In the genomic region with DNA sequence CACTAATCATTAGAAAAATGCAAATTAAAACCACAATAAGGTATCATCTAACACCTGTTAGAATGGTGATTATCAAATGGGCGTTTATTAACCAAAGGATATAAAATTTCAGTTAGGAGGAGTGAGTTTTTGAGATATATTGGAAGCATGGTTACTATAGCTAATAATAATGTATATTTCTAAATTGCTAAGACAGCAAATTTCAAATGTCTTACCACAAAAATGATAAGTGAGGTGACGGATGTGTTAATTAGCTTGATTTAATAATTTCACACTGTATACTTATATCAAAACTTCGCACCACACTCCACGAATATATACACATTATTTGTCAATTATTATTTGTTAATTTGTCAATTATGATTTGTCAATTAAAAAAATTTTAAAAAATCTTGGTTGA, we compare ENCODE assay signal across 25 cellular contexts.
DNase-seq lines count a peak whose midpoint lies in the region; ATAC-seq, FAIRE-seq and TF ChIP-seq lines count a peak whose summit lies in the region.
"Had no signal": no experiment of that assay in that cellular context is flagged by ENCODE, and none has a peak within 500 bp of the region (broad histone marks: within the 10 kb centered on the region; RNA-seq: fewer than 3 reads in every experiment).

No MANE protein-coding gene starts in this region.

- H3K4me3 ChIP-seq in HepG2 (replicated peaks in 1 of 3; ENCODE audit: insufficient read depth in 1 of 3, low read depth in 2 of 3, low read length in 3 of 3) (no peak overlapping the region), right lobe of liver (no peak overlapping the region), K562 (no peak overlapping the region)
- H3K4me3 ChIP-seq: BLaER1, GM12878 had no signal

- H3K27ac ChIP-seq in HepG2 (ENCODE audit: extremely low read length, insufficient read depth, low read length) = no peak overlapping the region
- H3K27ac ChIP-seq in right lobe of liver = no peak overlapping the region
- no peak overlapping the region for H3K27ac ChIP-seq in K562 (ENCODE audit: extremely low read depth, low read depth, low read length)
- H3K27ac ChIP-seq: 22Rv1, BLaER1 had no signal

- DNase-seq in HepG2 (ENCODE audit: low spot score) (no peak), right lobe of liver (no peak), K562 (ENCODE audit: extremely low read depth in 1 of 4, low spot score in 3 of 4) (no peak), Ammon's horn (ENCODE audit: low spot score) (no peak), GDM1 (lab: John Stamatoyannopoulos, UW) (no peak)
- no peak for DNase-seq in activated CD4-positive, alpha-beta T cell treated with anti-CD3 and anti-CD28 coated beads for 4 hours
- DNase-seq: AML-193; BE2C; C1 segment of cervical spinal cord; CD4-positive, alpha-beta memory T cell; CD4-positive, CD25-positive, alpha-beta regulatory T cell; CD8-positive, alpha-beta memory T cell; COR-L47; DMS 273 treated with DMSO at 0.1 percent for 48 hours; DMS153; DMS53; DMS79; DND-41; EL had no signal

- FAIRE-seq in HepG2 (lab: Jason Lieb, UNC) (no peak), G401.6 (lab: Jason Lieb, UNC) (peak; percentile 80), K562 (lab: Jason Lieb, UNC) (no peak)
- FAIRE-seq: GM12878, GM12892, GM18507 had no signal

- H3K4me1 ChIP-seq in HepG2 (ENCODE audit: insufficient read depth, low read length) = no peaks in the 10 kb centered on the region
- no peaks in the 10 kb centered on the region for H3K4me1 ChIP-seq in right lobe of liver
- no peaks in the 10 kb centered on the region for H3K4me1 ChIP-seq in K562 (replicated peaks in 1 of 2; ENCODE audit: control insufficient read depth in 2 of 2, insufficient read depth in 2 of 2, low read length in 2 of 2)
- H3K4me1 ChIP-seq: BE2C, BLaER1 had no signal

- BruUV-seq in HepG2 (replicated peaks; lab: Mats Ljungman, UMichigan) (no TSS peak), K562 (replicated peaks; lab: Mats Ljungman, UMichigan) (no TSS peak)

- H3K27me3 ChIP-seq in HepG2 (ENCODE audit: control insufficient read depth in 1 of 2, insufficient read depth in 2 of 2, low read length in 2 of 2) (no peaks in the 10 kb centered on the region), right lobe of liver (no peaks in the 10 kb centered on the region), K562 (ENCODE audit: control insufficient read depth in 2 of 2, insufficient read depth in 2 of 2, low read length in 2 of 2) (no peaks in the 10 kb centered on the region)
- H3K27me3 ChIP-seq: BE2C, BLaER1 had no signal

- H3K79me2 ChIP-seq in HepG2 (ENCODE audit: insufficient read depth, low read length) (no peaks in the 10 kb centered on the region), K562 (ENCODE audit: control insufficient read depth, insufficient read depth, low read length) (no peaks in the 10 kb centered on the region)

- intact Hi-C loops in HepG2 (cut with micrococcal nuclease; ENCODE audit: unreplicated experiment) = no loop called here
- intact Hi-C loops in right lobe of liver (cut with DNase I) = no loop called here
- intact Hi-C loops in K562 (cut with micrococcal nuclease) = no loop called here

- no peak overlapping the region for H2AFZ ChIP-seq in HepG2 (ENCODE audit: low read length)
- H2AFZ ChIP-seq in K562 (ENCODE audit: low read depth, low read length) = no peak overlapping the region

- H3K9ac ChIP-seq in HepG2 (ENCODE audit: insufficient read depth, low read depth, low read length) = no peak overlapping the region
- H3K9ac ChIP-seq in K562 (ENCODE audit: insufficient read depth in 1 of 2, low read depth in 2 of 2, low read length in 2 of 2) = no peak overlapping the region
- H3K9ac ChIP-seq: BLaER1 had no signal

- in situ Hi-C loops in HepG2 (cut with HindIII; ENCODE audit: extremely low pct_ligation_motif_present, low pct_unique_long_range_greater_than_20kb) (no loop called here), K562 (cut with MboI) (no loop called here)

- ATAC-seq in HepG2 (no peak), right lobe of liver (no peak), K562 (no peak)
- ATAC-seq: GM12878 had no signal

- TF ChIP-seq EP300 in HepG2 (IDR thresholded peaks at IDR 0.05; ENCODE audit: low read depth in 2 of 2, low read length in 2 of 2) = no peak
- TF ChIP-seq EP300 in HepG2 (CRISPR knock-in tag; IDR thresholded peaks at IDR 0.05; ENCODE audit: borderline replicate concordance) = no peak
- no peak for TF ChIP-seq EP300 in K562 (IDR thresholded peaks at IDR 0.05; ENCODE audit: low read length)

- H3K4me2 ChIP-seq in HepG2 (ENCODE audit: low read depth, low read length) (no peak overlapping the region), K562 (ENCODE audit: insufficient read depth, low read length) (no peak overlapping the region)
- H3K4me2 ChIP-seq: BLaER1 had no signal

- H3K36me3 ChIP-seq in HepG2 (replicated peaks in 1 of 2; ENCODE audit: control insufficient read depth in 1 of 2, insufficient read depth in 2 of 2, low read length in 2 of 2) (no peaks in the 10 kb centered on the region), right lobe of liver (no peaks in the 10 kb centered on the region), K562 (ENCODE audit: control insufficient read depth, insufficient read depth, low read length) (no peaks in the 10 kb centered on the region)
- H3K36me3 ChIP-seq: BE2C, BLaER1 had no signal

- H3K9me3 ChIP-seq in HepG2 (ENCODE audit: low read length) (peaks cover 18% of the 10 kb centered on the region), right lobe of liver (no peaks in the 10 kb centered on the region), K562 (replicated peaks; ENCODE audit: control insufficient read depth, insufficient read depth, low read depth, low read length) (no peaks in the 10 kb centered on the region)
- H3K9me3 ChIP-seq: BE2C, BLaER1 had no signal

- TF ChIP-seq CTCF in HepG2 (CRISPR knock-in tag; IDR thresholded peaks at IDR 0.05) (no peak), right lobe of liver (IDR thresholded peaks at IDR 0.05) (no peak), K562 (IDR thresholded peaks at IDR 0.05 in 2 of 3, conservative IDR thresholded peaks at IDR 0.05 in 1 of 3; ENCODE audit: insufficient read depth in 2 of 3, low read depth in 1 of 3, low read length in 3 of 3) (no peak)

- CTCF ChIA-PET in HepG2 (lab: Yijun Ruan, JAX; ENCODE audit: low intra/inter-chr PET ratio, low total read pairs) = no interaction called here
- CTCF ChIA-PET in K562 (lab: Yijun Ruan, JAX; ENCODE audit: low intra/inter-chr PET ratio) = no interaction called here

- TF ChIP-seq POLR2A in HepG2 (IDR thresholded peaks at IDR 0.05; ENCODE audit: insufficient read depth in 1 of 2, low read depth in 2 of 2, low read length in 2 of 2) (no peak), right lobe of liver (IDR thresholded peaks at IDR 0.05) (no peak), K562 (conservative IDR thresholded peaks at IDR 0.05) (no peak)

- no peaks in the 10 kb centered on the region for H3K9me1 ChIP-seq in K562 (ENCODE audit: control insufficient read depth, insufficient read depth, low read length)

- TF ChIP-seq RAD21 in HepG2 (CRISPR knock-in tag; IDR thresholded peaks at IDR 0.05) = no peak
- no peak for TF ChIP-seq RAD21 in K562 (CRISPR knock-in tag; conservative IDR thresholded peaks at IDR 0.05 in 1 of 2, IDR thresholded peaks at IDR 0.05 in 1 of 2)

- POLR2A ChIA-PET in HepG2 (lab: Yijun Ruan, JAX) = no interaction called here
- POLR2A ChIA-PET in K562 (lab: Yijun Ruan, JAX) = no interaction called here

- 13% methylated on average over 4 of the region's 4 CpGs for WGBS in HepG2 (ENCODE audit: low lambda C conversion rate)
- 45% methylated on average over 4 of the region's 4 CpGs for WGBS in right lobe of liver (ENCODE audit: insufficient coverage, low coverage, low lambda C conversion rate, missing lambda C conversion rate)
- 4% methylated on average over 4 of the region's 4 CpGs for WGBS in K562 (ENCODE audit: insufficient coverage, low coverage, missing lambda C conversion rate)

- H4K20me1 ChIP-seq in HepG2 (ENCODE audit: insufficient read depth, low read length) (no peaks in the 10 kb centered on the region), K562 (replicated peaks; ENCODE audit: control insufficient read depth, insufficient read depth, low read length) (no peaks in the 10 kb centered on the region)
- H4K20me1 ChIP-seq: BLaER1 had no signal

TF ChIP-seq in HepG2, 621 proteins besides CTCF, POLR2A, EP300 and RAD21 (continues in another document):
- TF ChIP-seq, protein P1, sequence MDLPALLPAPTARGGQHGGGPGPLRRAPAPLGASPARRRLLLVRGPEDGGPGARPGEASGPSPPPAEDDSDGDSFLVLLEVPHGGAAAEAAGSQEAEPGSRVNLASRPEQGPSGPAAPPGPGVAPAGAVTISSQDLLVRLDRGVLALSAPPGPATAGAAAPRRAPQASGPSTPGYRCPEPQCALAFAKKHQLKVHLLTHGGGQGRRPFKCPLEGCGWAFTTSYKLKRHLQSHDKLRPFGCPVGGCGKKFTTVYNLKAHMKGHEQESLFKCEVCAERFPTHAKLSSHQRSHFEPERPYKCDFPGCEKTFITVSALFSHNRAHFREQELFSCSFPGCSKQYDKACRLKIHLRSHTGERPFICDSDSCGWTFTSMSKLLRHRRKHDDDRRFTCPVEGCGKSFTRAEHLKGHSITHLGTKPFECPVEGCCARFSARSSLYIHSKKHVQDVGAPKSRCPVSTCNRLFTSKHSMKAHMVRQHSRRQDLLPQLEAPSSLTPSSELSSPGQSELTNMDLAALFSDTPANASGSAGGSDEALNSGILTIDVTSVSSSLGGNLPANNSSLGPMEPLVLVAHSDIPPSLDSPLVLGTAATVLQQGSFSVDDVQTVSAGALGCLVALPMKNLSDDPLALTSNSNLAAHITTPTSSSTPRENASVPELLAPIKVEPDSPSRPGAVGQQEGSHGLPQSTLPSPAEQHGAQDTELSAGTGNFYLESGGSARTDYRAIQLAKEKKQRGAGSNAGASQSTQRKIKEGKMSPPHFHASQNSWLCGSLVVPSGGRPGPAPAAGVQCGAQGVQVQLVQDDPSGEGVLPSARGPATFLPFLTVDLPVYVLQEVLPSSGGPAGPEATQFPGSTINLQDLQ (CRISPR knock-in tag; IDR thresholded peaks at IDR 0.05) = no peak

TF ChIP-seq in K562, 482 proteins besides CTCF, POLR2A, EP300 and RAD21:
- TF ChIP-seq, protein P2, sequence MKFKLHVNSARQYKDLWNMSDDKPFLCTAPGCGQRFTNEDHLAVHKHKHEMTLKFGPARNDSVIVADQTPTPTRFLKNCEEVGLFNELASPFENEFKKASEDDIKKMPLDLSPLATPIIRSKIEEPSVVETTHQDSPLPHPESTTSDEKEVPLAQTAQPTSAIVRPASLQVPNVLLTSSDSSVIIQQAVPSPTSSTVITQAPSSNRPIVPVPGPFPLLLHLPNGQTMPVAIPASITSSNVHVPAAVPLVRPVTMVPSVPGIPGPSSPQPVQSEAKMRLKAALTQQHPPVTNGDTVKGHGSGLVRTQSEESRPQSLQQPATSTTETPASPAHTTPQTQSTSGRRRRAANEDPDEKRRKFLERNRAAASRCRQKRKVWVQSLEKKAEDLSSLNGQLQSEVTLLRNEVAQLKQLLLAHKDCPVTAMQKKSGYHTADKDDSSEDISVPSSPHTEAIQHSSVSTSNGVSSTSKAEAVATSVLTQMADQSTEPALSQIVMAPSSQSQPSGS (CRISPR knock-in tag; IDR thresholded peaks at IDR 0.05) = no peak
- TF ChIP-seq ZNF316 (IDR thresholded peaks at IDR 0.05) = peak; percentile 33; the same call in 1 of the 2 replicates
TF ChIP-seq in K562: peak in this region for 1.

Comparison
In these comparisons a context has a peak if more than half of its experiments do, and no peak if none do; other contexts are left out.
1. Of the 241 proteins assayed by ChIP-seq in both HepG2 and K562: peak only in HepG2: MAFF and MAFK; only in K562: none; in both: none; in neither: 239.